1 cellular context compared by ENCODE assay signal in the genomic region with DNA sequence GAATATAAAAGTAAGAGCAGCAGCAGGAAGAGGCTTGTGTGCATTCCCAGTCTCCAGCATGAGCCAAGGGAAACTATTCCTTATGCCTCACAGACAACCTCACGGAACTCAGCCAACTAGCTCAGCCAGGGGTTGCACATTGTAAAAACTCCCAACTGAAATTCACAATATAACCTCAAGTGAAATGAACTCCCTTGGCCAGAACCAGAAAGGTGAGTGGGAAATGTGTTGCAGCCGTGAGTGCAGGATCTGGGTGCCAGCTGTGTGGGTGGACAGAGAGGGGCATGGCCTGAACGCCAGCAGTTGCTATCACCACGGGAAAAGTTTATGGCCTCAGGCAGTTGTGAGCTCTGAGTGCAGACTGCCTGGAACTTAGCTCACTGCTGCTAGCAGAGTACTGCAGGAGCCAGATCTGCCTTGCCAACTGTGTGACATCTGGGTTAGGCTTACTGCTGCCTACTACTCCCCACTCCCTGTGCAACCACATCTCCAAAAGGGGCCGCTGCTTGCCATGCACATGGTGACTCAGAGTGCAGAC.
TF ChIP-seq lines count a peak whose summit lies in the region.

No MANE protein-coding gene starts in this region.

TF ChIP-seq in GM23338, 12 proteins besides CTCF, POLR2A, EP300 and RAD21 (continued from another document):
- TF ChIP-seq, protein P1, sequence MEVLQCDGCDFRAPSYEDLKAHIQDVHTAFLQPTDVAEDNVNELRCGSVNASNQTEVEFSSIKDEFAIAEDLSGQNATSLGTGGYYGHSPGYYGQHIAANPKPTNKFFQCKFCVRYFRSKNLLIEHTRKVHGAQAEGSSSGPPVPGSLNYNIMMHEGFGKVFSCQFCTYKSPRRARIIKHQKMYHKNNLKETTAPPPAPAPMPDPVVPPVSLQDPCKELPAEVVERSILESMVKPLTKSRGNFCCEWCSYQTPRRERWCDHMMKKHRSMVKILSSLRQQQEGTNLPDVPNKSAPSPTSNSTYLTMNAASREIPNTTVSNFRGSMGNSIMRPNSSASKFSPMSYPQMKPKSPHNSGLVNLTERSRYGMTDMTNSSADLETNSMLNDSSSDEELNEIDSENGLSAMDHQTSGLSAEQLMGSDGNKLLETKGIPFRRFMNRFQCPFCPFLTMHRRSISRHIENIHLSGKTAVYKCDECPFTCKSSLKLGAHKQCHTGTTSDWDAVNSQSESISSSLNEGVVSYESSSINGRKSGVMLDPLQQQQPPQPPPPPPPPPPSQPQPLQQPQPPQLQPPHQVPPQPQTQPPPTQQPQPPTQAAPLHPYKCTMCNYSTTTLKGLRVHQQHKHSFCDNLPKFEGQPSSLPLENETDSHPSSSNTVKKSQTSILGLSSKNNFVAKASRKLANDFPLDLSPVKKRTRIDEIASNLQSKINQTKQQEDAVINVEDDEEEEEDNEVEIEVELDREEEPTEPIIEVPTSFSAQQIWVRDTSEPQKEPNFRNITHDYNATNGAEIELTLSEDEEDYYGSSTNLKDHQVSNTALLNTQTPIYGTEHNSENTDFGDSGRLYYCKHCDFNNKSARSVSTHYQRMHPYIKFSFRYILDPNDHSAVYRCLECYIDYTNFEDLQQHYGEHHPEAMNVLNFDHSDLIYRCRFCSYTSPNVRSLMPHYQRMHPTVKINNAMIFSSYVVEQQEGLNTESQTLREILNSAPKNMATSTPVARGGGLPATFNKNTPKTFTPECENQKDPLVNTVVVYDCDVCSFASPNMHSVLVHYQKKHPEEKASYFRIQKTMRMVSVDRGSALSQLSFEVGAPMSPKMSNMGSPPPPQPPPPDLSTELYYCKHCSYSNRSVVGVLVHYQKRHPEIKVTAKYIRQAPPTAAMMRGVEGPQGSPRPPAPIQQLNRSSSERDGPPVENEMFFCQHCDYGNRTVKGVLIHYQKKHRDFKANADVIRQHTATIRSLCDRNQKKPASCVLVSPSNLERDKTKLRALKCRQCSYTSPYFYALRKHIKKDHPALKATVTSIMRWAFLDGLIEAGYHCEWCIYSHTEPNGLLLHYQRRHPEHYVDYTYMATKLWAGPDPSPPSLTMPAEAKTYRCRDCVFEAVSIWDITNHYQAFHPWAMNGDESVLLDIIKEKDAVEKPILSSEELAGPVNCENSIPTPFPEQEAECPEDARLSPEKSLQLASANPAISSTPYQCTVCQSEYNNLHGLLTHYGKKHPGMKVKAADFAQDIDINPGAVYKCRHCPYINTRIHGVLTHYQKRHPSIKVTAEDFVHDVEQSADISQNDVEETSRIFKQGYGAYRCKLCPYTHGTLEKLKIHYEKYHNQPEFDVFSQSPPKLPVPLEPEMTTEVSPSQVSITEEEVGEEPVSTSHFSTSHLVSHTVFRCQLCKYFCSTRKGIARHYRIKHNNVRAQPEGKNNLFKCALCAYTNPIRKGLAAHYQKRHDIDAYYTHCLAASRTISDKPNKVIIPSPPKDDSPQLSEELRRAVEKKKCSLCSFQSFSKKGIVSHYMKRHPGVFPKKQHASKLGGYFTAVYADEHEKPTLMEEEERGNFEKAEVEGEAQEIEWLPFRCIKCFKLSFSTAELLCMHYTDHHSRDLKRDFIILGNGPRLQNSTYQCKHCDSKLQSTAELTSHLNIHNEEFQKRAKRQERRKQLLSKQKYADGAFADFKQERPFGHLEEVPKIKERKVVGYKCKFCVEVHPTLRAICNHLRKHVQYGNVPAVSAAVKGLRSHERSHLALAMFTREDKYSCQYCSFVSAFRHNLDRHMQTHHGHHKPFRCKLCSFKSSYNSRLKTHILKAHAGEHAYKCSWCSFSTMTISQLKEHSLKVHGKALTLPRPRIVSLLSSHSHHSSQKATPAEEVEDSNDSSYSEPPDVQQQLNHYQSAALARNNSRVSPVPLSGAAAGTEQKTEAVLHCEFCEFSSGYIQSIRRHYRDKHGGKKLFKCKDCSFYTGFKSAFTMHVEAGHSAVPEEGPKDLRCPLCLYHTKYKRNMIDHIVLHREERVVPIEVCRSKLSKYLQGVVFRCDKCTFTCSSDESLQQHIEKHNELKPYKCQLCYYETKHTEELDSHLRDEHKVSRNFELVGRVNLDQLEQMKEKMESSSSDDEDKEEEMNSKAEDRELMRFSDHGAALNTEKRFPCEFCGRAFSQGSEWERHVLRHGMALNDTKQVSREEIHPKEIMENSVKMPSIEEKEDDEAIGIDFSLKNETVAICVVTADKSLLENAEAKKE (CRISPR knock-in tag; IDR thresholded peaks at IDR 0.05), result no peak
- TF ChIP-seq NANOG (IDR thresholded peaks at IDR 0.05; ENCODE audit: borderline replicate concordance), result no peak
